Comparison of ENCODE assay signal across 10 cellular contexts in genomic region chr12:116319316-116319715, GRCh38. TPM values are rescaled to one million over a fixed set of nuclear protein-coding genes. Genes with fewer than 3 reads are reported as not detected.
A peak's percentile ranks its signal among the peaks of the same experiment; 100 is the strongest.
DNase-seq lines count a peak whose midpoint lies in the region; ATAC-seq and TF ChIP-seq lines count a peak whose summit lies in the region.
"Had no signal": no experiment of that assay in that cellular context is flagged by ENCODE, and none has a peak within 500 bp of the region (broad histone marks: within the 10 kb centered on the region; RNA-seq: fewer than 3 reads in every experiment).

No MANE protein-coding gene starts in this region.

- H3K4me1 Mint-ChIP-seq in neural progenitor cell = peaks cover 14% of the 10 kb centered on the region

- no peaks in the 10 kb centered on the region for H4K20me1 ChIP-seq in BLaER1 treated with 17β-estradiol and CSF1 and Interleukin-3, amounts not matched to agents 10 nM and 100 nM
- no peaks in the 10 kb centered on the region for H4K20me1 ChIP-seq in neural progenitor cell (ENCODE audit: low read depth)

- DNase-seq in MV-4-11 (lab: John Stamatoyannopoulos, UW) (peak; percentile 26), coronary artery (ENCODE audit: low spot score) (no peak), neural progenitor cell (ENCODE audit: low spot score) (no peak), SJCRH30 (no peak), mucosa of descending colon (no peak), body of pancreas (no peak)
- DNase-seq: NCI-H748 treated with DMSO at 0.1 percent for 48 hours had no signal

- H3K4me3 ChIP-seq in BLaER1 treated with 17β-estradiol and CSF1 and Interleukin-3, amounts not matched to agents 10 nM and 100 nM = peak overlapping the region in 9 of 10 experiments; percentile 25 to 58 (median 46); a peak in 14 of 20 replicates
- H3K4me3 ChIP-seq in coronary artery = peak overlapping the region; percentile 57
- no peak overlapping the region for H3K4me3 ChIP-seq in parathyroid adenoma (ENCODE audit: low read depth, low read length)
- no peak overlapping the region for H3K4me3 ChIP-seq in neural progenitor cell
- no peak overlapping the region for H3K4me3 ChIP-seq in SJCRH30
- no peak overlapping the region for H3K4me3 ChIP-seq in mucosa of descending colon
- H3K4me3 ChIP-seq in body of pancreas = no peak overlapping the region

- intact Hi-C loops in mucosa of descending colon (cut with DNase I, micrococcal nuclease) (no loop called here), body of pancreas (cut with DNase I) (no loop called here)

- TF ChIP-seq CTCF in coronary artery (IDR thresholded peaks at IDR 0.05) (no peak), parathyroid adenoma (IDR thresholded peaks at IDR 0.05) (no peak), neural progenitor cell (IDR thresholded peaks at IDR 0.05) (no peak), mucosa of descending colon (IDR thresholded peaks at IDR 0.05) (no peak), body of pancreas (IDR thresholded peaks at IDR 0.05) (no peak)

- no peaks in the 10 kb centered on the region for H3K27me3 ChIP-seq in BLaER1 treated with 17β-estradiol and CSF1 and Interleukin-3, amounts not matched to agents 10 nM and 100 nM
- H3K27me3 ChIP-seq in parathyroid adenoma (ENCODE audit: control insufficient read depth, insufficient read depth, low read length) (no peaks in the 10 kb centered on the region), neural progenitor cell (no peaks in the 10 kb centered on the region), SJCRH30 (no peaks in the 10 kb centered on the region), body of pancreas (no peaks in the 10 kb centered on the region)

- H3K27ac Mint-ChIP-seq in neural progenitor cell = no peak overlapping the region
- H3K27ac Mint-ChIP-seq: activated CD4-positive, alpha-beta memory T cell treated with anti-CD3 and anti-CD28 coated beads for 36 hours had no signal

- H3K4me1 ChIP-seq in BLaER1 treated with 17β-estradiol and CSF1 and Interleukin-3, amounts not matched to agents 10 nM and 100 nM = peaks cover 59 to 83% (median 72%) of the 10 kb centered on the region in 10 experiments
- H3K4me1 ChIP-seq in parathyroid adenoma (no peaks in the 10 kb centered on the region), neural progenitor cell (peaks cover 10% of the 10 kb centered on the region), SJCRH30 (no peaks in the 10 kb centered on the region), mucosa of descending colon (ENCODE audit: low read depth) (no peaks in the 10 kb centered on the region), body of pancreas (peaks cover 5% of the 10 kb centered on the region)

- H3K36me3 ChIP-seq in BLaER1 treated with 17β-estradiol and CSF1 and Interleukin-3, amounts not matched to agents 10 nM and 100 nM = no peaks in the 10 kb centered on the region
- H3K36me3 ChIP-seq in parathyroid adenoma (ENCODE audit: control insufficient read depth, insufficient read depth, low read length) = no peaks in the 10 kb centered on the region
- H3K36me3 ChIP-seq in neural progenitor cell = no peaks in the 10 kb centered on the region
- H3K36me3 ChIP-seq in SJCRH30 = no peaks in the 10 kb centered on the region
- H3K36me3 ChIP-seq in mucosa of descending colon (ENCODE audit: low read depth) = no peaks in the 10 kb centered on the region
- H3K36me3 ChIP-seq in body of pancreas (replicated peaks in 1 of 2; ENCODE audit: insufficient read depth in 1 of 2, low read depth in 2 of 2) = no peaks in the 10 kb centered on the region

- H3K4me3 Mint-ChIP-seq in neural progenitor cell = no peak overlapping the region
- H3K4me3 Mint-ChIP-seq: activated CD4-positive, alpha-beta memory T cell treated with anti-CD3 and anti-CD28 coated beads for 36 hours had no signal

- H3K9me3 Mint-ChIP-seq in neural progenitor cell = no peaks in the 10 kb centered on the region
- H3K9me3 Mint-ChIP-seq: activated CD4-positive, alpha-beta memory T cell treated with anti-CD3 and anti-CD28 coated beads for 36 hours had no signal

- H3K27me3 Mint-ChIP-seq in neural progenitor cell (ENCODE audit: insufficient read depth, low read depth) = peaks cover 16% of the 10 kb centered on the region
- H3K27me3 Mint-ChIP-seq: activated CD4-positive, alpha-beta memory T cell treated with anti-CD3 and anti-CD28 coated beads for 36 hours had no signal

- ATAC-seq in mucosa of descending colon = no peak
- no peak for ATAC-seq in body of pancreas

- peak overlapping the region; percentile 55 to 77 (median 70); a peak in 21 of 22 replicates for H3K9ac ChIP-seq in BLaER1 treated with 17β-estradiol and CSF1 and Interleukin-3, amounts not matched to agents 10 nM and 100 nM
- H3K9ac ChIP-seq in parathyroid adenoma (no peak overlapping the region), neural progenitor cell (no peak overlapping the region)

- no peak overlapping the region for H2AFZ ChIP-seq in parathyroid adenoma
- no peak overlapping the region for H2AFZ ChIP-seq in neural progenitor cell (replicated peaks)

- no peaks in the 10 kb centered on the region for H3K36me3 Mint-ChIP-seq in neural progenitor cell
- H3K36me3 Mint-ChIP-seq: activated CD4-positive, alpha-beta memory T cell treated with anti-CD3 and anti-CD28 coated beads for 36 hours had no signal

- TF ChIP-seq POLR2A in body of pancreas (IDR thresholded peaks at IDR 0.05) = no peak

- peaks cover 0 to 17% (median 6%) of the 10 kb centered on the region in 11 experiments; a peak in 7 of 22 replicates for H3K9me3 ChIP-seq in BLaER1 treated with 17β-estradiol and CSF1 and Interleukin-3, amounts not matched to agents 10 nM and 100 nM (replicated peaks in 1 of 11)
- no peaks in the 10 kb centered on the region for H3K9me3 ChIP-seq in parathyroid adenoma (ENCODE audit: control insufficient read depth, low read length)
- no peaks in the 10 kb centered on the region for H3K9me3 ChIP-seq in neural progenitor cell (ENCODE audit: low read depth)
- no peaks in the 10 kb centered on the region for H3K9me3 ChIP-seq in SJCRH30 (replicated peaks)
- no peaks in the 10 kb centered on the region for H3K9me3 ChIP-seq in mucosa of descending colon
- no peaks in the 10 kb centered on the region for H3K9me3 ChIP-seq in body of pancreas

- 73 to 85% methylated on average over 9 of the region's 9 CpGs for WGBS in body of pancreas, 2 donors

- H3K27ac ChIP-seq in BLaER1 treated with 17β-estradiol and CSF1 and Interleukin-3, amounts not matched to agents 10 nM and 100 nM = peak overlapping the region; percentile 40 to 86 (median 78); a peak in 21 of 22 replicates
- H3K27ac ChIP-seq in coronary artery (peak overlapping the region; percentile 65 to 94), parathyroid adenoma (peak overlapping the region; percentile 17), neural progenitor cell (no peak overlapping the region), SJCRH30 (no peak overlapping the region), body of pancreas (no peak overlapping the region)

- H3K4me2 ChIP-seq in BLaER1 treated with 17β-estradiol and CSF1 and Interleukin-3, amounts not matched to agents 10 nM and 100 nM = peak overlapping the region; percentile 73 to 97 (median 87)
- H3K4me2 ChIP-seq in parathyroid adenoma (ENCODE audit: low read length) (no peak overlapping the region), neural progenitor cell (no peak overlapping the region)

- H3K79me2 ChIP-seq in parathyroid adenoma (no peaks in the 10 kb centered on the region), neural progenitor cell (ENCODE audit: low read depth) (no peaks in the 10 kb centered on the region)

- no peaks in the 10 kb centered on the region for H3F3A ChIP-seq in neural progenitor cell (ENCODE audit: low read depth)

RNA-seq across cellular contexts. Expression of gene MED13L, which starts 41.8 kb away (rescaled TPM):
- total RNA-seq in neural progenitor cell (ENCODE audit: low replicate concordance) = 122 and 149 TPM in 2 replicates
- total RNA-seq in SJCRH30 (2014; rRNA removed; shearing (Covaris generic)) = 49.1 and 62.0 TPM in 2 replicates
- total RNA-seq in mucosa of descending colon = 100 to 1,000 TPM in 2 of 3 donors, 10 to 100 TPM in 1; 96.9 to 165 (median 135) TPM
- 10 to 100 TPM; 65.9 to 72.6 TPM for total RNA-seq in body of pancreas

Comparison
In these comparisons a context has a peak if more than half of its experiments do, and no peak if none do; other contexts are left out.
1. H3K27ac ChIP-seq: peak in BLaER1 treated with 17β-estradiol and CSF1 and Interleukin-3, amounts not matched to agents 10 nM and 100 nM (11 of 11), coronary artery (2 of 2) and parathyroid adenoma (single experiment); none in neural progenitor cell (single experiment), SJCRH30 (single experiment) and body of pancreas (0 of 4).
2. H3K4me2 ChIP-seq: peak in BLaER1 treated with 17β-estradiol and CSF1 and Interleukin-3, amounts not matched to agents 10 nM and 100 nM (11 of 11); none in parathyroid adenoma (single experiment) and neural progenitor cell (single experiment).
3. H3K4me3 ChIP-seq: peak in BLaER1 treated with 17β-estradiol and CSF1 and Interleukin-3, amounts not matched to agents 10 nM and 100 nM (9 of 10) and coronary artery (single experiment); none in parathyroid adenoma (single experiment), neural progenitor cell (single experiment), SJCRH30 (single experiment), mucosa of descending colon (single experiment) and body of pancreas (0 of 2).
4. H3K9ac ChIP-seq: peak in BLaER1 treated with 17β-estradiol and CSF1 and Interleukin-3, amounts not matched to agents 10 nM and 100 nM (11 of 11); none in parathyroid adenoma (single experiment) and neural progenitor cell (single experiment).